Comparison of ENCODE assay signal across 11 cellular contexts in the genomic region with DNA sequence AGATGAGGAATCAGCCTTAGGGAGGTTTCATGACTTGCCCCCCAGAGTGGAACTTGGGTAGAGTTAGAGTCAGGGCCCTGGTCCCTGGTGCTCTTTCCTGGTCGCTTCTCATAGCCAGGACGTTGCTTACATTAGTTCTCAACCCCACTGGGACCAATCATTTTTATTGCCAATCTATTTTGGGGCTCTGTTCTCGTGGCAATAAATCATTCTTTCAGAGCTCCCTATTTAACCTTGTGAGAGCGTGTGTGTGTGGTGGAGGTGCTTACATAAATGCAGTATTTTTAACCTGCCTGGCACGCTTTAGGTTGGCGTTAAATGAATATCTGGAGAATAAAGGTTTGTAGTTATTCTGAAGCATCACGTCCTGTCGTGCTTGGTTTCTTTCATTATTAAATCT. TPM values are rescaled to one million over a fixed set of nuclear protein-coding genes. Genes with fewer than 3 reads are reported as not detected.
DNase-seq lines count a peak whose midpoint lies in the region; ATAC-seq and TF ChIP-seq lines count a peak whose summit lies in the region.
"Had no signal": no experiment of that assay in that cellular context is flagged by ENCODE, and none has a peak within 500 bp of the region (broad histone marks: within the 10 kb centered on the region; RNA-seq: fewer than 3 reads in every experiment).

No MANE protein-coding gene starts in this region.

- H3K9me3 ChIP-seq in AG04450 (ENCODE audit: control insufficient read depth, insufficient read depth, low read length) = peaks cover 2% of the 10 kb centered on the region; the same call in 1 of the 2 replicates
- H3K9me3 ChIP-seq in adipocyte (ENCODE audit: control insufficient read depth, low read length) = no peaks in the 10 kb centered on the region
- no peaks in the 10 kb centered on the region for H3K9me3 ChIP-seq in left lung

- POLR2A ChIA-PET in AG04450 (lab: Yijun Ruan, JAX) = interaction anchor here (0.7 to 4.1 kb wide), 6 partner anchors 9 to 153 kb away, joined by 3 to 30 read pairs (median 4); no protein-coding TSS in a partner anchor

- H3K27me3 ChIP-seq in AG04450 (ENCODE audit: control insufficient read depth, insufficient read depth, low read length) = no peaks in the 10 kb centered on the region
- no peaks in the 10 kb centered on the region for H3K27me3 ChIP-seq in adipocyte (replicated peaks; ENCODE audit: control insufficient read depth, insufficient read depth, low read length)
- H3K27me3 ChIP-seq in left lung = peaks cover 0 to 14% of the 10 kb centered on the region in 2 donors

- peak overlapping the region; percentile 52 for H3K27ac ChIP-seq in AG04450 (ENCODE audit: low read depth, low read length)
- H3K27ac ChIP-seq in left lung = no peak overlapping the region

- H3K9me3 Mint-ChIP-seq in IgD-negative memory B cell (no peaks in the 10 kb centered on the region), nephron progenitor cell (no peaks in the 10 kb centered on the region)
- H3K9me3 Mint-ChIP-seq: activated T-cell treated with anti-CD3 and anti-CD28 coated beads, Interleukin-2, amount 50 U/mL, for 4 hours; naive thymus-derived CD8-positive, alpha-beta T cell had no signal

- intact Hi-C loops in left lung (cut with DNase I) = loop anchor here in 1 of 2 donors (10.0 kb wide), 1 partner anchor 118 kb away; no protein-coding TSS in a partner anchor

- no peak for TF ChIP-seq CTCF in AG04450 (IDR thresholded peaks at IDR 0.05; ENCODE audit: low read depth, low read length)
- no peak for TF ChIP-seq CTCF in nephron progenitor cell (IDR thresholded peaks at IDR 0.05)
- no peak for TF ChIP-seq CTCF in left lung (IDR thresholded peaks at IDR 0.05)
- no peak for TF ChIP-seq CTCF in GM13976 (IDR thresholded peaks at IDR 0.05; ENCODE audit: borderline replicate concordance, control extremely low read depth, extremely low read depth, insufficient read depth, missing control alignments)

- H3K36me3 ChIP-seq in adipocyte (ENCODE audit: control insufficient read depth, insufficient read depth, low read length, severe bottlenecking) (peaks cover 4% of the 10 kb centered on the region), left lung (no peaks in the 10 kb centered on the region)

- H3K27me3 Mint-ChIP-seq in IgD-negative memory B cell (no peaks in the 10 kb centered on the region), nephron progenitor cell (ENCODE audit: low read depth, poor library complexity) (no peaks in the 10 kb centered on the region)

- DNase-seq in AG04450 (ENCODE audit: low read depth, low spot score) (no peak), adipocyte (ENCODE audit: low read depth) (no peak), nephron progenitor cell (no peak), left lung (no peak), GM13976 (ENCODE audit: low spot score) (no peak)
- no peak for DNase-seq in activated effector memory CD4-positive, alpha-beta T cell treated with Interleukin-2 at 50 U/mL for 16 hours
- DNase-seq: activated T-cell treated with anti-CD3 and anti-CD28 coated beads, Interleukin-2, amount 50 U/mL, for 4 hours; naive thymus-derived CD8-positive, alpha-beta T cell; T1000 had no signal

- H3K27ac Mint-ChIP-seq in IgD-negative memory B cell = peak overlapping the region in 2 of 3 donors; percentile 89 to 91
- no peak overlapping the region for H3K27ac Mint-ChIP-seq in nephron progenitor cell
- H3K27ac Mint-ChIP-seq: naive thymus-derived CD8-positive, alpha-beta T cell had no signal

- ATAC-seq in left lung (no peak), GM18517 (IDR thresholded peaks at IDR 0.05; ENCODE audit: unreplicated experiment) (no peak)
- ATAC-seq: activated T-cell treated with anti-CD3 and anti-CD28 coated beads, Interleukin-2, amount 50 U/mL, for 4 hours; naive thymus-derived CD8-positive, alpha-beta T cell had no signal

- H3K4me1 ChIP-seq in adipocyte (ENCODE audit: control insufficient read depth, insufficient read depth, low read length) (peaks cover 56% of the 10 kb centered on the region), left lung (peaks cover 24 to 54% of the 10 kb centered on the region in 2 donors)

- H3K4me1 Mint-ChIP-seq in IgD-negative memory B cell = peaks cover 46 to 68% (median 52%) of the 10 kb centered on the region in 3 donors
- H3K4me1 Mint-ChIP-seq in nephron progenitor cell = peaks cover 5% of the 10 kb centered on the region

- H3K4me3 ChIP-seq in AG04450 (ENCODE audit: low read depth, low read length) (peak overlapping the region; percentile 84), adipocyte (ENCODE audit: low read length) (peak overlapping the region; percentile 98), left lung (no peak overlapping the region)

- H3K9ac ChIP-seq in adipocyte (ENCODE audit: low read length) = peak overlapping the region; percentile 99

- H3K4me3 Mint-ChIP-seq in IgD-negative memory B cell (peak overlapping the region in 2 of 4 donors; percentile 89 to 94), nephron progenitor cell (peak overlapping the region; percentile 92)
- H3K4me3 Mint-ChIP-seq: activated T-cell treated with anti-CD3 and anti-CD28 coated beads, Interleukin-2, amount 50 U/mL, for 4 hours had no signal

- no peaks in the 10 kb centered on the region for H3K36me3 Mint-ChIP-seq in IgD-negative memory B cell
- H3K36me3 Mint-ChIP-seq in nephron progenitor cell (ENCODE audit: low read depth) = no peaks in the 10 kb centered on the region
- H3K36me3 Mint-ChIP-seq: naive thymus-derived CD8-positive, alpha-beta T cell had no signal

- in situ Hi-C loops in GM13976 (cut with MboI; ENCODE audit: low sequenced_read_pairs, unreplicated experiment) = no loop called here

- CTCF ChIA-PET in AG04450 (lab: Charles Lee) = no interaction called here

RNA-seq across cellular contexts. Expression of a gene that starts 4.1 kb away (rescaled TPM):
- polyA plus RNA-seq in AG04450 (2011; rRNA removed) (268 TPM in 2 replicates), IgD-negative memory B cell (8.5 TPM)
- polyA minus RNA-seq in AG04450 (2011; rRNA and poly(A)+ RNA removed) = 933 and 1,222 TPM in 2 replicates
- total RNA-seq in left lung = 100 to 1,000 TPM; 122 to 151 TPM

Comparison
In these comparisons a context has a peak if more than half of its experiments do, and no peak if none do; other contexts are left out.
1. H3K4me3 ChIP-seq: peak in AG04450 (single experiment) and adipocyte (single experiment); none in left lung (0 of 2).
2. RNA of a gene that starts 4.1 kb away (polyA plus RNA-seq): 268 TPM in AG04450; 8.5 TPM in IgD-negative memory B cell (single experiment); every median in the first group is over 10 times any median in the second.